Comparison of ENCODE assay signal across 8 cellular contexts in the genomic region with DNA sequence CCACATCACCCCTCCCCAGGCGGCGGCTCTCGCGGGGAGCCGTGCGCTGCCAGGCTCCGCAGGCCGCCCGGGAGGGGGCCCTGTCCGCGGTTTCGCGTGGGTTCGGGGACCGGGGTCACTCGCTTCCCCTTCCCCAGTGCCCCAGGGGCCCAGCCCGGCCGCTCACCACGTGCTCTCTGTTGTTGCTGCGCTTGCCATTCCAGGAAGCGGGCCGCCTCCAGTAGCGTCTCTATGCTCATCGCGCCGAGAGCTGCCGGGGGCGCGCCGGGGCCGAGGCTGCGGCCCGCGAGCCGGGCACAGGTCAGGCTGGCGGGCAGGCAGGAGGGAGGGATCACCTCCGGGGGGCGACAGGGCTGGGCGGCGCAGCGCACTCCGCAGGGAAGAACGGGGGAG. TPM values are rescaled to one million over a fixed set of nuclear protein-coding genes. Genes with fewer than 3 reads are reported as not detected.
DNase-seq lines count a peak whose midpoint lies in the region; ATAC-seq and TF ChIP-seq lines count a peak whose summit lies in the region.

No MANE protein-coding gene starts in this region.

- TF ChIP-seq CTCF in HCT116 (IDR thresholded peaks at IDR 0.05 in 2 of 3, conservative IDR thresholded peaks at IDR 0.05 in 1 of 3; ENCODE audit: borderline replicate concordance in 1 of 3, insufficient read depth in 1 of 3, low read depth in 2 of 3, low read length in 2 of 3) (no peak), adrenal gland (IDR thresholded peaks at IDR 0.05) (no peak)

- H2AFZ ChIP-seq in HCT116 (ENCODE audit: low read depth, low read length, poor library complexity, severe bottlenecking): no peak overlapping the region

- H3K4me3 ChIP-seq in HCT116 (replicated peaks in 1 of 2; ENCODE audit: low read depth in 1 of 2, low read length in 2 of 2): peak overlapping the region; percentile 92 to 96
- H3K4me3 ChIP-seq in adrenal gland: peak overlapping the region; percentile 72 to 95 (median 89)
- H3K4me3 ChIP-seq in iPS-15b (ENCODE audit: low read depth, low read length): peak overlapping the region; percentile 62
- peak overlapping the region; percentile 78 to 98 (median 88) for H3K4me3 ChIP-seq in skin epidermis

- H3K9ac ChIP-seq in HCT116 (ENCODE audit: low read length) (peak overlapping the region; percentile 100), iPS-15b (ENCODE audit: low read depth, low read length) (peak overlapping the region; percentile 14)

- CTCF ChIA-PET in HCT116 (lab: Charles Lee): interaction anchor here (2.7 to 3.2 kb wide), 2 partner anchors 15 to 18 kb away, joined by 12 to 23 read pairs; no protein-coding TSS in a partner anchor

- H3K4me2 ChIP-seq in HCT116 (ENCODE audit: low read length): peak overlapping the region; percentile 93

- DNase-seq in AG08396 (ENCODE audit: low spot score) (peak; percentile 56), HCT116 (ENCODE audit: low read depth, low spot score) (no peak), SW480 (ENCODE audit: low spot score) (peak; percentile 70), adrenal gland (peak in 6 of 7 donors; percentile 63 to 78 (median 72)), amniotic stem cell (lab: John Stamatoyannopoulos, UW) (no peak)

- 0 to 2% (median 0%) methylated on average over 5 to 43 of the region's 43 CpGs for WGBS in adrenal gland, 4 donors

- ATAC-seq in HCT116 (no peak), GM18870 (IDR thresholded peaks at IDR 0.05; ENCODE audit: unreplicated experiment) (no peak)

- H4K20me1 ChIP-seq in HCT116 (ENCODE audit: insufficient read depth): no peaks in the 10 kb centered on the region

- peaks cover 37% of the 10 kb centered on the region for H3K79me2 ChIP-seq in HCT116 (ENCODE audit: insufficient read depth, low read length)

- RAD21 ChIA-PET in HCT116 (lab: Charles Lee; ENCODE audit: low non-redundant PET in 1 of 2, low total read pairs in 2 of 2, uncharacterized antibody in 2 of 2, unreplicated experiment in 2 of 2): no interaction called here

- POLR2A ChIA-PET in HCT116 (lab: Charles Lee): interaction anchor here (1.6 to 1.8 kb wide), 2 partner anchors 12 to 16 kb away, joined by 4 to 6 read pairs; no protein-coding TSS in a partner anchor

- H3K27ac ChIP-seq in HCT116 (ENCODE audit: low read depth, low read length) (peak overlapping the region; percentile 97), adrenal gland (peak overlapping the region; percentile 97 to 99 (median 98)), skin epidermis (peak overlapping the region; percentile 84 to 100 (median 97))

- H3K27me3 ChIP-seq in HCT116 (ENCODE audit: insufficient read depth, low read length) (no peaks in the 10 kb centered on the region), adrenal gland (no peaks in the 10 kb centered on the region), iPS-15b (ENCODE audit: control insufficient read depth, insufficient read depth, low read length) (no peaks in the 10 kb centered on the region)

- H3K9me3 ChIP-seq in HCT116 (ENCODE audit: control insufficient read depth in 1 of 2, insufficient read depth in 1 of 2, low read depth in 1 of 2, low read length in 2 of 2) (no peaks in the 10 kb centered on the region), adrenal gland (replicated peaks in 1 of 3) (no peaks in the 10 kb centered on the region), iPS-15b (ENCODE audit: control insufficient read depth, insufficient read depth, low read length) (no peaks in the 10 kb centered on the region)

- H3K9me2 ChIP-seq in HCT116 (ENCODE audit: insufficient read depth): no peaks in the 10 kb centered on the region

- TF ChIP-seq RAD21 in HCT116 (IDR thresholded peaks at IDR 0.05; ENCODE audit: low read depth): no peak

- H3K4me1 ChIP-seq in HCT116 (ENCODE audit: control insufficient read depth in 1 of 2, insufficient read depth in 2 of 2, low read length in 2 of 2) (peaks cover 48 to 83% of the 10 kb centered on the region in 2 experiments), adrenal gland (replicated peaks in 1 of 2) (peaks cover 39 to 65% of the 10 kb centered on the region in 2 donors), iPS-15b (ENCODE audit: control insufficient read depth, insufficient read depth, low read length) (peaks cover 25% of the 10 kb centered on the region)

- intact Hi-C loops in HCT116 (cut with micrococcal nuclease): loop anchor here (2.0 to 10.0 kb wide), 2 partner anchors 42 to 686 kb away; a partner anchor contains a TSS
- intact Hi-C loops in adrenal gland (cut with DNase I): no loop called here

- BruUV-seq in HCT116 (replicated peaks; lab: Mats Ljungman, UMichigan): no TSS peak

- H3K36me3 ChIP-seq in HCT116 (ENCODE audit: control insufficient read depth in 1 of 2, insufficient read depth in 2 of 2, low read length in 2 of 2): no peaks in the 10 kb centered on the region
- no peaks in the 10 kb centered on the region for H3K36me3 ChIP-seq in adrenal gland (replicated peaks in 1 of 2)
- H3K36me3 ChIP-seq in iPS-15b (ENCODE audit: control insufficient read depth, insufficient read depth, low read length): no peaks in the 10 kb centered on the region

- TF ChIP-seq POLR2A in HCT116 (IDR thresholded peaks at IDR 0.05; ENCODE audit: borderline replicate concordance, extremely low read depth, insufficient read depth, insufficient read length) (no peak), adrenal gland (IDR thresholded peaks at IDR 0.05) (no peak)

TF ChIP-seq in HCT116, 20 proteins besides CTCF, POLR2A, EP300 and RAD21:
- TF ChIP-seq ZFX (IDR thresholded peaks at IDR 0.05) (0 out of 2 replicates have a peak, but pooled peaks have one; percentile 33), CEBPB (IDR thresholded peaks at IDR 0.05; ENCODE audit: low read depth) (no peak)

RNA-seq across cellular contexts. Expression of a gene that starts 0.4 kb away (rescaled TPM):
- 37.0 TPM for total RNA-seq in HCT116 (2021; ENCODE audit: unreplicated experiment)
- 19.2 and 23.8 TPM in 2 replicates for polyA plus RNA-seq in HCT116 (2012)
- 10 to 100 TPM in 7 of 8 donors, 1 to 10 TPM in 1; 9.4 to 43.9 (median 20.9) TPM for total RNA-seq in adrenal gland
- polyA plus RNA-seq in adrenal gland: 10 to 100 TPM in 1 of 3 donors, 1 to 10 TPM in 2; 4.9 to 30.6 (median 7.7) TPM

Comparison
In these comparisons a context has a peak if more than half of its experiments do, and no peak if none do; other contexts are left out.
1. DNase-seq: peak in AG08396 (single experiment), SW480 (single experiment) and adrenal gland (6 of 7); none in HCT116 (single experiment) and amniotic stem cell (single experiment).
2. Peak in every context shown above with its lines, with median percentiles within 50 percentile points of each other: H3K27ac ChIP-seq and H3K4me3 ChIP-seq.